Comparison of ENCODE assay signal across 14 cellular contexts in the genomic region with DNA sequence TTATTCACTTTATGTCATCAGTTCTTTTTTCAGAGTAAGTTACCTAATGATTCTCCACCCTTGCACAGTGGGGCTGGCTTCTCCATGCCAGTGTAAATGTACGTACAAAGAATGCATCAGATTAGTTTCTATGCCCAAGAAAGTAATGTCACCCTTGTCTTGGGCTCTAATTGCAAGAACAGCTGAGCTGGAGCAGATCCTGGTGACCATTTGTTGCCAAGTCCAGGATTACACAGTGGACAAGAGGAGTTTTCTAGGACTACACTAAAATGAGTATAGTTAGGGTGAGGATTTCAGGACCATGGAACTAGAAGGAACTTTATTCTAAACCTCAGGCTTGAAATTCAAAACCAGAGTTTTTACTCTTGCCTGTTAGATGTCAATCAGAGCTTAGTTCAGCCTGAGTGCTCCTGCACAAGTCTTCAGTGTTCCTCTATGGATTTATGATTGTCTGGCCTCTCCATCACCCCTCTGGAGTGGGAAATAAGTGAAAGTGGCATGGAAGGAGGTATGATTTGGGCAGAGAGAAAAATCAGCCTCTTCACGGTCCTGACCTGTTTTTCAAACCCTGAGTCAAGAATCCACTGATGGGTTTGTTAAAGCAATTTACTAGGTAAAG. TPM values are rescaled to one million over a fixed set of nuclear protein-coding genes. Genes with fewer than 3 reads are reported as not detected.
DNase-seq lines count a peak whose midpoint lies in the region; TF ChIP-seq lines count a peak whose summit lies in the region.
"Had no signal": no experiment of that assay in that cellular context is flagged by ENCODE, and none has a peak within 500 bp of the region (broad histone marks: within the 10 kb centered on the region; RNA-seq: fewer than 3 reads in every experiment).

No MANE protein-coding gene starts in this region.

- no peak for TF ChIP-seq CTCF in MM.1S (IDR thresholded peaks at IDR 0.05; ENCODE audit: low read length)
- no peak for TF ChIP-seq CTCF in parathyroid adenoma (IDR thresholded peaks at IDR 0.05)
- no peak for TF ChIP-seq CTCF in adrenal gland (IDR thresholded peaks at IDR 0.05)

- H3K4me1 ChIP-seq in MM.1S (ENCODE audit: low read length) (peaks cover 35% of the 10 kb centered on the region), parathyroid adenoma (peaks cover 11% of the 10 kb centered on the region), adrenal gland (replicated peaks in 1 of 2) (peaks cover 0 to 13% of the 10 kb centered on the region in 2 donors)
- H3K4me1 ChIP-seq: BE2C had no signal

- H3K27me3 ChIP-seq in MM.1S (replicated peaks; ENCODE audit: insufficient read depth, low read length): no peaks in the 10 kb centered on the region
- H3K27me3 ChIP-seq in parathyroid adenoma (ENCODE audit: control insufficient read depth, insufficient read depth, low read length): no peaks in the 10 kb centered on the region
- H3K27me3 ChIP-seq in H7 (ENCODE audit: control insufficient read depth, insufficient read depth, low read length): no peaks in the 10 kb centered on the region
- H3K27me3 ChIP-seq in adrenal gland: no peaks in the 10 kb centered on the region
- H3K27me3 ChIP-seq: BE2C, stomach had no signal

- H3K4me2 ChIP-seq in MM.1S (ENCODE audit: low read depth, low read length): peak overlapping the region; percentile 91
- no peak overlapping the region for H3K4me2 ChIP-seq in parathyroid adenoma (ENCODE audit: low read length)

- H2AFZ ChIP-seq in MM.1S (ENCODE audit: low read length): peak overlapping the region; percentile 80
- H2AFZ ChIP-seq in parathyroid adenoma: peak overlapping the region; percentile 39

- H3K9me2 ChIP-seq in MM.1S (replicated peaks; ENCODE audit: insufficient read depth, low read length): no peaks in the 10 kb centered on the region

- no peak overlapping the region for H3K4me3 ChIP-seq in MM.1S (ENCODE audit: low read length)
- H3K4me3 ChIP-seq in parathyroid adenoma (ENCODE audit: low read depth, low read length): no peak overlapping the region
- H3K4me3 ChIP-seq in H7 (ENCODE audit: insufficient read depth, low read depth, low read length): no peak overlapping the region
- H3K4me3 ChIP-seq in adrenal gland: no peak overlapping the region
- H3K4me3 ChIP-seq: mucosa of descending colon, SK-N-MC, stomach had no signal

- H3K79me2 ChIP-seq in MM.1S (ENCODE audit: low read length) (no peaks in the 10 kb centered on the region), parathyroid adenoma (no peaks in the 10 kb centered on the region)

- peaks cover 31% of the 10 kb centered on the region for H3F3A ChIP-seq in MM.1S (ENCODE audit: insufficient read depth, low read length)

- H3K9ac ChIP-seq in MM.1S (ENCODE audit: low read length) (no peak overlapping the region; the same call in 1 of the 2 replicates), parathyroid adenoma (no peak overlapping the region)

- H4K20me1 ChIP-seq in MM.1S (ENCODE audit: insufficient read depth, low read length): no peaks in the 10 kb centered on the region

- no peak for TF ChIP-seq POLR2A in adrenal gland (IDR thresholded peaks at IDR 0.05)

- H3K9me3 ChIP-seq in MM.1S (replicated peaks; ENCODE audit: insufficient read depth, low read length): no peaks in the 10 kb centered on the region
- no peaks in the 10 kb centered on the region for H3K9me3 ChIP-seq in parathyroid adenoma (ENCODE audit: control insufficient read depth, low read length)
- no peaks in the 10 kb centered on the region for H3K9me3 ChIP-seq in adrenal gland (replicated peaks in 1 of 3)
- H3K9me3 ChIP-seq: BE2C, mucosa of descending colon, stomach had no signal

- H3K36me3 ChIP-seq in MM.1S (replicated peaks; ENCODE audit: insufficient read depth, low read length): no peaks in the 10 kb centered on the region
- H3K36me3 ChIP-seq in parathyroid adenoma (ENCODE audit: control insufficient read depth, insufficient read depth, low read length): no peaks in the 10 kb centered on the region
- H3K36me3 ChIP-seq in H7 (replicated peaks; ENCODE audit: control insufficient read depth, insufficient read depth, low read length): no peaks in the 10 kb centered on the region
- H3K36me3 ChIP-seq in adrenal gland (replicated peaks in 1 of 2): no peaks in the 10 kb centered on the region
- H3K36me3 ChIP-seq: BE2C, stomach had no signal

- DNase-seq in DMS114 treated with DMSO at 0.1 percent for 48 hours (lab: John Stamatoyannopoulos, UW; ENCODE audit: unreplicated experiment) (peak; percentile 48), MM.1S (no peak), cerebellar cortex (ENCODE audit: low spot score) (peak; percentile 41), H7 (no peak), adrenal gland (no peak), NCI-H2029 treated with DMSO at 0.1 percent for 48 hours (lab: John Stamatoyannopoulos, UW) (no peak), DMS153 (lab: John Stamatoyannopoulos, UW) (no peak)
- DNase-seq: BE2C; effector CD8-positive, alpha-beta T cell; mucosa of descending colon; NCI-H2029; stomach had no signal

- WGBS in adrenal gland, 4 donors: 81 to 92% (median 89%) methylated on average over 2 of the region's 2 CpGs

- H3K27ac ChIP-seq in MM.1S (ENCODE audit: low read length) (peak overlapping the region; percentile 94; the same call in 1 of the 2 replicates), parathyroid adenoma (no peak overlapping the region), adrenal gland (no peak overlapping the region)
- H3K27ac ChIP-seq: SK-N-MC, stomach had no signal

- intact Hi-C loops in adrenal gland (cut with DNase I): no loop called here

RNA-seq across cellular contexts. Expression of gene PCBP1, which starts 29.8 kb away (rescaled TPM):
- 52.6 and 63.2 TPM in 2 replicates for total RNA-seq in H7 (2014; rRNA removed; shearing (Covaris generic))
- 100 to 1,000 TPM; 142 to 511 (median 317) TPM for total RNA-seq in adrenal gland
- polyA plus RNA-seq in adrenal gland: 100 to 1,000 TPM; 269 to 405 (median 350) TPM

Comparison
In these comparisons a context has a peak if more than half of its experiments do, and no peak if none do; other contexts are left out.
1. DNase-seq: peak in DMS114 treated with DMSO at 0.1 percent for 48 hours (single experiment) and cerebellar cortex (single experiment); none in MM.1S (single experiment), H7 (single experiment), adrenal gland (0 of 7), NCI-H2029 treated with DMSO at 0.1 percent for 48 hours (single experiment) and DMS153 (single experiment).